In genomic region chr11:40746282-40746681, GRCh38 we compare ENCODE assay signal across 3 cellular contexts.
TF ChIP-seq lines count a peak whose summit lies in the region.

No MANE protein-coding gene starts in this region.

TF ChIP-seq in A549, 52 proteins besides CTCF, POLR2A, EP300 and RAD21:
- no peak for TF ChIP-seq CHD2 (IDR thresholded peaks at IDR 0.05; ENCODE audit: low read length, partially characterized antibody)
- TF ChIP-seq MAFK (IDR thresholded peaks at IDR 0.05; ENCODE audit: partially characterized antibody): peak; percentile 48

TF ChIP-seq in IMR-90, 13 proteins besides CTCF, POLR2A, EP300 and RAD21:
- TF ChIP-seq MAFK (IDR thresholded peaks at IDR 0.05; ENCODE audit: low read depth, low read length) (0 out of 2 replicates have a peak, but pooled peaks have one; percentile 45), MXI1 (IDR thresholded peaks at IDR 0.05; ENCODE audit: borderline replicate concordance, low read depth, low read length) (no peak)
TF ChIP-seq in IMR-90: peak in this region for 1.

TF ChIP-seq in H1, 55 proteins besides CTCF, POLR2A, EP300 and RAD21:
- TF ChIP-seq SAP30 (IDR thresholded peaks at IDR 0.05; ENCODE audit: insufficient read depth, insufficient replicate concordance, low read length) (no peak), JUN (IDR thresholded peaks at IDR 0.05; ENCODE audit: low read depth, low read length) (no peak), SP4 (IDR thresholded peaks at IDR 0.05; ENCODE audit: low read length) (no peak), NRF1 (IDR thresholded peaks at IDR 0.05; ENCODE audit: low read depth, low read length) (no peak)
